In the genomic region with DNA sequence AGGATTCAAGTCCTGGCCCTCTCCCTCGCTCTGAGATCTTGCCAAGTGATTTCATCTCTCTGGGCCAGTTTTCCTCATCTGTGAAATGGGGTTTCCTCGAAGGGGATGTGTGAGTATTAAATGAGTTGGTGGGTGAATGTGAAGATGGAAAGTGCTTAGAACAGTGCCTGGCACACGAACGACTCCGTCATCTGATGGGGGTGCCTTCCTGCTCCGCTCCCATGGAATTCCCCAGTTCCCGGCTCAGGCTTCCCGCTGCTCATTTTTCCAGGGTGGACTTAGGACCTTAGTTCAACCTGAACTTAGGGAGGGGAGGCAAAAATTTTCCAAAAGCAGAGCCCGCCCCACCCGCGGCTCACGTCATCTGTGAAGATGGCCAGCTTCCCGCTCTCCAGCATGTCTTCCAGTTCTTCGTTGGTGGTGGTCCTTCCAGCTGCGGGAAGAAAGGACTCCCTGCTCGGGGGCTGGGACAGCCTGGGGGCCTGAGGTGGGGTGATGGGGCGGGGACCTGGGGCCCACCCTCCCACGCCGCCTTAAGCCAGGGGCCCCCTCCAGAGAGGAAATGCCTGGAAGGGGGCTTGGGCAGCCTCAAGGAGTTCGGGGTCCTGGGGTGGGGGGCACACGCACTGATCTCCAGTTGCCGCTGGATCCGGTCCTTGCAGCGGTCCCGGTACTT, we compare ENCODE assay signal across 6 cellular contexts. TPM values are rescaled to one million over a fixed set of nuclear protein-coding genes. Genes with fewer than 3 reads are reported as not detected.
A peak's percentile ranks its signal among the peaks of the same experiment; 100 is the strongest.
DNase-seq lines count a peak whose midpoint lies in the region; ATAC-seq, FAIRE-seq and TF ChIP-seq lines count a peak whose summit lies in the region.

No MANE protein-coding gene starts in this region.

- intact Hi-C loops in pancreas (cut with DNase I): no loop called here

- 17 to 18% methylated on average over 25 of the region's 25 CpGs for WGBS in pancreas, 2 donors

- FAIRE-seq in pancreas (lab: Jason Lieb, UNC): no peak

- H3K27me3 ChIP-seq in pancreas: no peaks in the 10 kb centered on the region

- ATAC-seq in HG02870 (IDR thresholded peaks at IDR 0.05; ENCODE audit: unreplicated experiment) (peak; percentile 6), pancreas (peak; percentile 7 to 43 (median 20)), HG02884 (IDR thresholded peaks at IDR 0.05; ENCODE audit: unreplicated experiment) (no peak)

- no peaks in the 10 kb centered on the region for H3K9me3 ChIP-seq in pancreas

- peak overlapping the region in 2 of 4 donors; percentile 60 to 63 for H3K27ac ChIP-seq in pancreas

- no peak for DNase-seq in choroid plexus epithelial cell (ENCODE audit: low read depth)
- DNase-seq in pancreas: peak in 1 of 6 donors; percentile 46
- DNase-seq in NCI-H2171 treated with DMSO at 0.1 percent for 48 hours (lab: John Stamatoyannopoulos, UW): no peak
- DNase-seq in NCI-H345 (lab: John Stamatoyannopoulos, UW): no peak

- TF ChIP-seq CTCF in choroid plexus epithelial cell (conservative IDR thresholded peaks at IDR 0.05; ENCODE audit: low read depth, low read length) (no peak), pancreas (IDR thresholded peaks at IDR 0.05) (no peak)

- peaks cover 3 to 4% (median 3%) of the 10 kb centered on the region in 3 donors for H3K4me1 ChIP-seq in pancreas

- no peaks in the 10 kb centered on the region for H3K36me3 ChIP-seq in pancreas

- H3K4me3 ChIP-seq in choroid plexus epithelial cell (ENCODE audit: low read depth, low read length) (peak overlapping the region; percentile 65), pancreas (peak overlapping the region; percentile 12 to 53 (median 31))

RNA-seq across cellular contexts. Expression of gene HSD3B7, which starts 11.5 kb away (rescaled TPM):
- total RNA-seq in pancreas: 10 to 100 TPM; 14.2 to 32.1 (median 17.3) TPM
- polyA plus RNA-seq in pancreas: 10 to 100 TPM; 16.6 to 28.4 TPM

RNA-seq across cellular contexts. Expression of gene STX1B, which starts 14.0 kb away (rescaled TPM):
- total RNA-seq in pancreas: 1 to 10 TPM in 1 of 6 donors, under 1 TPM in 5; 0.16 to 1.4 (median 0.56) TPM
- polyA plus RNA-seq in pancreas: 1 to 10 TPM in 1 of 2 donors, under 1 TPM in 1; 0.82 to 2.4 TPM

RNA-seq across cellular contexts. Expression of gene STX4, which starts 36.9 kb away (rescaled TPM):
- total RNA-seq in pancreas: 10 to 100 TPM; 22.2 to 48.9 (median 26.9) TPM
- 10 to 100 TPM; 91.8 to 94.4 TPM for polyA plus RNA-seq in pancreas

RNA-seq across cellular contexts. Expression of gene SETD1A, which starts 38.9 kb away (rescaled TPM):
- 10 to 100 TPM in 1 of 6 donors, 1 to 10 TPM in 5; 6.5 to 10.6 (median 8.3) TPM for total RNA-seq in pancreas
- 10 to 100 TPM; 12.8 to 17.9 TPM for polyA plus RNA-seq in pancreas

RNA-seq across cellular contexts. Expression of gene ORAI3, which starts 47.6 kb away (rescaled TPM):
- 10 to 100 TPM in 4 of 6 donors, 1 to 10 TPM in 2; 8.6 to 12.5 (median 11.4) TPM for total RNA-seq in pancreas
- 10 to 100 TPM in 1 of 2 donors, 1 to 10 TPM in 1; 9.5 to 10.3 TPM for polyA plus RNA-seq in pancreas
